Comparison of ENCODE assay signal across 9 cellular contexts in the genomic region with DNA sequence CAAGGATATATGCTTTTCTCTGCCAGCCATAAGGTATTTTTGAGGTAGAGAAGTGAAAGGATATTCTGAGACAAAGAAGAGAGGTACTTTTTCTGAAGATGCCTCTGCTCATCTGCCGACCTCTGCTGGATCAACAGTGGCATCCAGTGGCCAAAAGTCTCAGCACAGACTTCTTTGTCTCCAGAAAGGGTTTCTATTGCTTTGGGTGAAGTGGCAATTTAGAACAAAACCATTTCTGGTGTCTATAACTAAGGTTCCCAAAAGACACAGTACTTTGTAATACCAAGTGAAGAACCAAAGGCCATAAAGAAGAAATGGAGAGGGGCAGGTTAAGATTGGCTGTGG.
DNase-seq lines count a peak whose midpoint lies in the region; ATAC-seq and TF ChIP-seq lines count a peak whose summit lies in the region.
"Had no signal": no experiment of that assay in that cellular context is flagged by ENCODE, and none has a peak within 500 bp of the region (broad histone marks: within the 10 kb centered on the region; RNA-seq: fewer than 3 reads in every experiment).

No MANE protein-coding gene starts in this region.

- H3K27ac Mint-ChIP-seq in CD4-positive, alpha-beta memory T cell = peak overlapping the region in 2 of 7 donors; percentile 14 to 38
- H3K27ac Mint-ChIP-seq: IgD-negative memory B cell had no signal

- TF ChIP-seq CTCF in HEK293 (tag by site-specific recombination; IDR thresholded peaks at IDR 0.05) (peak; percentile 61), fibroblast of villous mesenchyme (IDR thresholded peaks at IDR 0.05; ENCODE audit: insufficient read depth, low read depth, low read length) (peak; percentile 71)

- H3K4me1 ChIP-seq in CD4-positive, alpha-beta memory T cell (ENCODE audit: insufficient read depth, low read length) = no peaks in the 10 kb centered on the region
- no peaks in the 10 kb centered on the region for H3K4me1 ChIP-seq in HEK293 (ENCODE audit: control insufficient read depth, insufficient read depth, low read length)

- no peaks in the 10 kb centered on the region for H3K4me1 Mint-ChIP-seq in CD4-positive, alpha-beta memory T cell
- H3K4me1 Mint-ChIP-seq: IgD-negative memory B cell had no signal

- POLR2A ChIA-PET in CD4-positive, alpha-beta memory T cell (lab: Charles Lee; ENCODE audit: partially characterized antibody) = no interaction called here
- POLR2A ChIA-PET in HEK293 (lab: Yijun Ruan, JAX) = no interaction called here

- H3K4me3 ChIP-seq in CD4-positive, alpha-beta memory T cell (ENCODE audit: low read length in 2 of 2) = no peak overlapping the region
- H3K4me3 ChIP-seq in HEK293 (ENCODE audit: low read depth, low read length) (no peak overlapping the region), fibroblast of villous mesenchyme (ENCODE audit: low read depth, low read length) (no peak overlapping the region)

- H3K36me3 ChIP-seq in CD4-positive, alpha-beta memory T cell (ENCODE audit: insufficient read depth, low read length) = peaks cover 5% of the 10 kb centered on the region
- H3K36me3 ChIP-seq in HEK293 (ENCODE audit: control insufficient read depth in 2 of 2, insufficient read depth in 1 of 2, low read length in 2 of 2) = peaks cover 23 to 45% of the 10 kb centered on the region in 2 experiments

- no peaks in the 10 kb centered on the region for H3K27me3 Mint-ChIP-seq in CD4-positive, alpha-beta memory T cell
- H3K27me3 Mint-ChIP-seq: IgD-negative memory B cell had no signal

- CTCF ChIA-PET in CD4-positive, alpha-beta memory T cell (lab: Charles Lee; ENCODE audit: partially characterized antibody) = no interaction called here
- CTCF ChIA-PET in HEK293 (lab: Yijun Ruan, JAX) = no interaction called here

- no peaks in the 10 kb centered on the region for H3K9me3 ChIP-seq in CD4-positive, alpha-beta memory T cell (ENCODE audit: control insufficient read depth in 1 of 2, low read length in 2 of 2)
- H3K9me3 ChIP-seq in HEK293 (ENCODE audit: control insufficient read depth, insufficient read depth, low read depth, low read length) = no peaks in the 10 kb centered on the region

- peaks cover 22 to 30% of the 10 kb centered on the region in 2 donors for H3K36me3 Mint-ChIP-seq in CD4-positive, alpha-beta memory T cell

- intact Hi-C loops in CD4-positive, alpha-beta memory T cell (cut with micrococcal nuclease) = loop anchor here (1.0 kb wide), 1 partner anchor 591 kb away; no protein-coding TSS in a partner anchor

- no peak for ATAC-seq in HG02840 (IDR thresholded peaks at IDR 0.05; ENCODE audit: low FRiP score, unreplicated experiment)

- H3K27ac ChIP-seq in CD4-positive, alpha-beta memory T cell (ENCODE audit: low read depth, low read length) = no peak overlapping the region
- H3K27ac ChIP-seq in HEK293 (ENCODE audit: extremely low read depth, low read depth, low read length) = no peak overlapping the region

- H3K9me3 Mint-ChIP-seq in CD4-positive, alpha-beta memory T cell = no peaks in the 10 kb centered on the region
- H3K9me3 Mint-ChIP-seq: IgD-negative memory B cell had no signal

- H3K4me3 Mint-ChIP-seq in CD4-positive, alpha-beta memory T cell = no peak overlapping the region
- H3K4me3 Mint-ChIP-seq: IgD-negative memory B cell had no signal

- DNase-seq in CD4-positive, alpha-beta memory T cell = peak in 4 of 5 donors; percentile 6 to 24 (median 18)
- DNase-seq in SW480 (ENCODE audit: low spot score) (peak; percentile 17), fibroblast of villous mesenchyme (ENCODE audit: low read depth) (peak; percentile 55), stromal cell of bone marrow (ENCODE audit: low read depth) (peak; percentile 15), HCEC 1CT (no peak), SIG-M5 treated with dmso at 0.1 percent for 504 hours (lab: John Stamatoyannopoulos, UW; ENCODE audit: unreplicated experiment) (no peak)

- H3K27me3 ChIP-seq in CD4-positive, alpha-beta memory T cell (ENCODE audit: insufficient read depth, low read length) = no peaks in the 10 kb centered on the region

TF ChIP-seq in HEK293, 187 proteins besides CTCF, POLR2A, EP300 and RAD21:
- TF ChIP-seq ZNF654 (tag by site-specific recombination; IDR thresholded peaks at IDR 0.05; ENCODE audit: low read depth) = peak; percentile 85
- no peak for TF ChIP-seq ZNF174 (tag by site-specific recombination; IDR thresholded peaks at IDR 0.05)
- TF ChIP-seq GLI2 (tag by site-specific recombination; IDR thresholded peaks at IDR 0.05; ENCODE audit: borderline replicate concordance, low read depth) = no peak
- TF ChIP-seq ZNF248 (tag by site-specific recombination; IDR thresholded peaks at IDR 0.05) = no peak
- TF ChIP-seq, protein P1, sequence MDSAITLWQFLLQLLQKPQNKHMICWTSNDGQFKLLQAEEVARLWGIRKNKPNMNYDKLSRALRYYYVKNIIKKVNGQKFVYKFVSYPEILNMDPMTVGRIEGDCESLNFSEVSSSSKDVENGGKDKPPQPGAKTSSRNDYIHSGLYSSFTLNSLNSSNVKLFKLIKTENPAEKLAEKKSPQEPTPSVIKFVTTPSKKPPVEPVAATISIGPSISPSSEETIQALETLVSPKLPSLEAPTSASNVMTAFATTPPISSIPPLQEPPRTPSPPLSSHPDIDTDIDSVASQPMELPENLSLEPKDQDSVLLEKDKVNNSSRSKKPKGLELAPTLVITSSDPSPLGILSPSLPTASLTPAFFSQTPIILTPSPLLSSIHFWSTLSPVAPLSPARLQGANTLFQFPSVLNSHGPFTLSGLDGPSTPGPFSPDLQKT (IDR thresholded peaks at IDR 0.05; ENCODE audit: borderline replicate concordance, low read depth, low read length) = no peak
- no peak for TF ChIP-seq ZNF404 (tag by site-specific recombination; IDR thresholded peaks at IDR 0.05)
- TF ChIP-seq KLF16 (tag by site-specific recombination; IDR thresholded peaks at IDR 0.05) = no peak
- peak; percentile 33; the same call in 1 of the 2 replicates for TF ChIP-seq ZNF2 (tag by site-specific recombination; IDR thresholded peaks at IDR 0.05)
- TF ChIP-seq ZNF837 (tag by site-specific recombination; IDR thresholded peaks at IDR 0.05) = no peak
- no peak for TF ChIP-seq ZNF529 (tag by site-specific recombination; IDR thresholded peaks at IDR 0.05; ENCODE audit: insufficient replicate concordance)
- TF ChIP-seq ZNF23 (tag by site-specific recombination; IDR thresholded peaks at IDR 0.05; ENCODE audit: borderline replicate concordance) = no peak
- TF ChIP-seq, protein P2, sequence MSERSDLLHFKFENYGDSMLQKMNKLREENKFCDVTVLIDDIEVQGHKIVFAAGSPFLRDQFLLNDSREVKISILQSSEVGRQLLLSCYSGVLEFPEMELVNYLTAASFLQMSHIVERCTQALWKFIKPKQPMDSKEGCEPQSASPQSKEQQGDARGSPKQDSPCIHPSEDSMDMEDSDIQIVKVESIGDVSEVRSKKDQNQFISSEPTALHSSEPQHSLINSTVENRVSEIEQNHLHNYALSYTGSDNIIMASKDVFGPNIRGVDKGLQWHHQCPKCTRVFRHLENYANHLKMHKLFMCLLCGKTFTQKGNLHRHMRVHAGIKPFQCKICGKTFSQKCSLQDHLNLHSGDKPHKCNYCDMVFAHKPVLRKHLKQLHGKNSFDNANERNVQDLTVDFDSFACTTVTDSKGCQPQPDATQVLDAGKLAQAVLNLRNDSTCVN (tag by site-specific recombination; optimal IDR thresholded peaks at IDR 0.05) = no peak
TF ChIP-seq in HEK293: peak in this region for 2.

Comparison
In these comparisons a context has a peak if more than half of its experiments do, and no peak if none do; other contexts are left out.
1. DNase-seq: peak in CD4-positive, alpha-beta memory T cell (4 of 5), SW480 (single experiment), fibroblast of villous mesenchyme (single experiment) and stromal cell of bone marrow (single experiment); none in HCEC 1CT (single experiment) and SIG-M5 treated with dmso at 0.1 percent for 504 hours (single experiment).